ENCODE assay signal across 22 cellular contexts in genomic region chrX:39238017-39238416, GRCh38.
DNase-seq lines count a peak whose midpoint lies in the region; ATAC-seq and TF ChIP-seq lines count a peak whose summit lies in the region.
"Had no signal": no experiment of that assay in that cellular context is flagged by ENCODE, and none has a peak within 500 bp of the region (broad histone marks: within the 10 kb centered on the region; RNA-seq: fewer than 3 reads in every experiment).

No MANE protein-coding gene starts in this region.

- H3K27ac Mint-ChIP-seq in activated T-cell treated with anti-CD3 and anti-CD28 coated beads, Interleukin-2, amount 50 U/mL, for 72 hours, result no peak overlapping the region
- no peak overlapping the region for H3K27ac Mint-ChIP-seq in activated T-cell treated with anti-CD3 and anti-CD28 coated beads, Interleukin-2, amount 50 U/mL, for 24 hours
- H3K27ac Mint-ChIP-seq: CD4-positive, alpha-beta T cell had no signal

- no peak for TF ChIP-seq CTCF in vagina (IDR thresholded peaks at IDR 0.05)

- TF ChIP-seq POLR2A in vagina (IDR thresholded peaks at IDR 0.05), result no peak

- no peaks in the 10 kb centered on the region for H3K36me3 ChIP-seq in vagina
- H3K36me3 ChIP-seq: BLaER1, Peyer's patch had no signal

- intact Hi-C loops in vagina (cut with DNase I), result no loop called here

- H3K27me3 ChIP-seq in vagina, result no peaks in the 10 kb centered on the region
- H3K27me3 ChIP-seq: BLaER1, Peyer's patch had no signal

- H3K9me3 Mint-ChIP-seq in activated T-cell treated with anti-CD3 and anti-CD28 coated beads, Interleukin-2, amount 50 U/mL, for 72 hours, result peaks cover 0 to 1% of the 10 kb centered on the region in 2 donors
- no peaks in the 10 kb centered on the region for H3K9me3 Mint-ChIP-seq in activated T-cell treated with anti-CD3 and anti-CD28 coated beads, Interleukin-2, amount 50 U/mL, for 24 hours
- H3K9me3 Mint-ChIP-seq: CD4-positive, alpha-beta T cell had no signal

- no peaks in the 10 kb centered on the region for H3K9me3 ChIP-seq in vagina
- H3K9me3 ChIP-seq: Peyer's patch had no signal

- H3K4me3 ChIP-seq in vagina, result no peak overlapping the region
- H3K4me3 ChIP-seq: BLaER1, Peyer's patch had no signal

- H3K4me1 Mint-ChIP-seq in activated T-cell treated with anti-CD3 and anti-CD28 coated beads, Interleukin-2, amount 50 U/mL, for 72 hours (ENCODE audit: low read depth), result peaks cover 33% of the 10 kb centered on the region
- H3K4me1 Mint-ChIP-seq in activated T-cell treated with anti-CD3 and anti-CD28 coated beads, Interleukin-2, amount 50 U/mL, for 24 hours (ENCODE audit: low read depth), result peaks cover 32% of the 10 kb centered on the region

- H3K4me3 Mint-ChIP-seq in activated T-cell treated with anti-CD3 and anti-CD28 coated beads, Interleukin-2, amount 50 U/mL, for 72 hours, result peak overlapping the region; percentile 12 to 18
- no peak overlapping the region for H3K4me3 Mint-ChIP-seq in activated T-cell treated with anti-CD3 and anti-CD28 coated beads, Interleukin-2, amount 50 U/mL, for 24 hours
- H3K4me3 Mint-ChIP-seq: CD4-positive, alpha-beta T cell had no signal

- no peak overlapping the region for H3K27ac ChIP-seq in vagina
- H3K27ac ChIP-seq: 22Rv1, BLaER1, Peyer's patch had no signal

- peaks cover 0 to 5% of the 10 kb centered on the region in 2 donors for H3K36me3 Mint-ChIP-seq in activated T-cell treated with anti-CD3 and anti-CD28 coated beads, Interleukin-2, amount 50 U/mL, for 72 hours (ENCODE audit: insufficient read depth in 2 of 2)
- H3K36me3 Mint-ChIP-seq in activated T-cell treated with anti-CD3 and anti-CD28 coated beads, Interleukin-2, amount 50 U/mL, for 24 hours (ENCODE audit: low read depth), result no peaks in the 10 kb centered on the region

- peak; percentile 53 to 63 for ATAC-seq in activated CD4-positive, CD25-positive, alpha-beta regulatory T cell treated with anti-CD3 and anti-CD28 coated beads, Interleukin-2, amount 50 U/mL, for 24 hours
- ATAC-seq in activated T-cell treated with anti-CD3 and anti-CD28 coated beads, Interleukin-2, amount 50 U/mL, for 72 hours (replicated peaks in 1 of 2), result peak; percentile 75 to 85

- H3K4me1 ChIP-seq in vagina, result no peaks in the 10 kb centered on the region
- H3K4me1 ChIP-seq: Peyer's patch had no signal

- peaks cover 4% of the 10 kb centered on the region for H3K27me3 Mint-ChIP-seq in activated T-cell treated with anti-CD3 and anti-CD28 coated beads, Interleukin-2, amount 50 U/mL, for 72 hours (ENCODE audit: low read depth)
- H3K27me3 Mint-ChIP-seq in activated T-cell treated with anti-CD3 and anti-CD28 coated beads, Interleukin-2, amount 50 U/mL, for 24 hours, result peaks cover 41% of the 10 kb centered on the region
- H3K27me3 Mint-ChIP-seq: CD4-positive, alpha-beta T cell had no signal

- DNase-seq in activated CD4-positive, CD25-positive, alpha-beta regulatory T cell (lab: John Stamatoyannopoulos, UW), result no peak
- DNase-seq in activated T-cell treated with anti-CD3 and anti-CD28 coated beads, Interleukin-2, amount 50 U/mL, for 72 hours, result no peak
- DNase-seq in activated T-cell treated with anti-CD3 and anti-CD28 coated beads, Interleukin-2, amount 50 U/mL, for 24 hours, result no peak
- DNase-seq in Daoy (ENCODE audit: low read depth) (peak; percentile 23), NCI-H2171 treated with DMSO at 0.1 percent for 48 hours (lab: John Stamatoyannopoulos, UW) (no peak), vagina (ENCODE audit: extremely low spot score in 2 of 2) (no peak)
- DNase-seq in activated naive CD8-positive, alpha-beta T cell treated with anti-CD3 and anti-CD28 coated beads, Interleukin-2, amount 50 U/mL, for 16 hours (ENCODE audit: low read depth, low spot score), result peak; percentile 0
- DNase-seq: ACHN; CD4-positive, alpha-beta T cell; COR-L47; DMS79; Karpas-422; MV-4-11; NCI-H1105 treated with DMSO at 0.1 percent for 48 hours; NCI-H2081; NCI-H2171; NCI-H446; NCI-H526; Peyer's patch had no signal

Comparison
In these comparisons a context has a peak if more than half of its experiments do, and no peak if none do; other contexts are left out.
1. DNase-seq: peak in Daoy (single experiment) and activated naive CD8-positive, alpha-beta T cell treated with anti-CD3 and anti-CD28 coated beads, Interleukin-2, amount 50 U/mL, for 16 hours (single experiment); none in activated CD4-positive, CD25-positive, alpha-beta regulatory T cell (0 of 4), activated T-cell treated with anti-CD3 and anti-CD28 coated beads, Interleukin-2, amount 50 U/mL, for 72 hours (0 of 2), activated T-cell treated with anti-CD3 and anti-CD28 coated beads, Interleukin-2, amount 50 U/mL, for 24 hours (single experiment), NCI-H2171 treated with DMSO at 0.1 percent for 48 hours (single experiment) and vagina (0 of 2).